ENCODE assay signal across 20 cellular contexts in genomic region chr12:47894652-47895051, GRCh38. TPM values are rescaled to one million over a fixed set of nuclear protein-coding genes. Genes with fewer than 3 reads are reported as not detected.
"Had no signal": no experiment of that assay in that cellular context is flagged by ENCODE, and none has a peak within 500 bp of the region (broad histone marks: within the 10 kb centered on the region; RNA-seq: fewer than 3 reads in every experiment).

No MANE protein-coding gene starts in this region.

- H3K27ac Mint-ChIP-seq: activated naive CD8-positive, alpha-beta T cell treated with anti-CD3 and anti-CD28 coated beads, Interleukin-2, amount 50 U/mL, for 24 hours; brain; mesothelial cell of epicardium; progenitor cell of endocrine pancreas had no signal

- H3K4me3 Mint-ChIP-seq: activated CD4-positive, alpha-beta T cell treated with anti-CD3 and anti-CD28 coated beads, Interleukin-2, amount 10 ng/mL, durations not matched to agents 7 days and 5 days; activated naive CD8-positive, alpha-beta T cell treated with anti-CD3 and anti-CD28 coated beads, Interleukin-2, amount 50 U/mL, for 24 hours; brain; mesothelial cell of epicardium; neural crest cell had no signal

- H3K36me3 Mint-ChIP-seq: brain, mesothelial cell of epicardium, naive B cell had no signal

- ATAC-seq: esophagus mucosa, gastrocnemius medialis, heart left ventricle, left lung had no signal

- H3K4me1 Mint-ChIP-seq: mesothelial cell of epicardium, neural crest cell had no signal

- H3K27me3 Mint-ChIP-seq: activated CD4-positive, alpha-beta T cell treated with anti-CD3 and anti-CD28 coated beads, Interleukin-2, amount 10 ng/mL, durations not matched to agents 7 days and 5 days; activated naive CD8-positive, alpha-beta T cell treated with anti-CD3 and anti-CD28 coated beads, Interleukin-2, amount 50 U/mL, for 24 hours had no signal

- DNase-seq: activated CD4-positive, alpha-beta T cell treated with anti-CD3 and anti-CD28 coated beads, Interleukin-2, amount 10 ng/mL, durations not matched to agents 7 days and 5 days; activated naive CD4-positive, alpha-beta T cell treated with Interleukin-2 at 50 U/mL for 16 hours; activated naive CD8-positive, alpha-beta T cell treated with anti-CD3 and anti-CD28 coated beads, Interleukin-2, amount 50 U/mL, for 24 hours; anterior cingulate cortex; central memory CD4-positive, alpha-beta T cell; effector CD4-positive, alpha-beta T cell; gastrocnemius medialis; heart left ventricle; kidney; left lung; naive B cell had no signal

- H3K9me3 Mint-ChIP-seq: activated CD4-positive, alpha-beta T cell treated with anti-CD3 and anti-CD28 coated beads, Interleukin-2, amount 10 ng/mL, durations not matched to agents 7 days and 5 days; activated naive CD8-positive, alpha-beta T cell treated with anti-CD3 and anti-CD28 coated beads, Interleukin-2, amount 50 U/mL, for 24 hours; mesothelial cell of epicardium; naive B cell; neural crest cell had no signal

- H3K36me3 ChIP-seq: gastrocnemius medialis, heart left ventricle, right atrium auricular region had no signal

- H3K9me3 ChIP-seq: gastrocnemius medialis, heart left ventricle, left lung, right atrium auricular region had no signal

- H3K4me3 ChIP-seq: coronary artery, gastrocnemius medialis, heart left ventricle, left lung, right atrium auricular region, SK-N-MC had no signal

- H3K4me1 ChIP-seq: gastrocnemius medialis, right atrium auricular region had no signal

- H3K27me3 ChIP-seq: gastrocnemius medialis, left lung, right atrium auricular region had no signal

- H3K27ac ChIP-seq: coronary artery, gastrocnemius medialis, heart left ventricle, left lung, right atrium auricular region, SK-N-MC had no signal

RNA-seq across cellular contexts. Expression of gene VDR, which starts 10.1 kb away (rescaled TPM):
- total RNA-seq: lung microvascular endothelial cell, neural crest cell had no signal
